In genomic region chr1:43348809-43349593, GRCh38 we compare ENCODE assay signal across 8 cellular contexts. TPM values are rescaled to one million over a fixed set of nuclear protein-coding genes. Genes with fewer than 3 reads are reported as not detected.
A peak's percentile ranks its signal among the peaks of the same experiment; 100 is the strongest.
DNase-seq lines count a peak whose midpoint lies in the region; ATAC-seq and TF ChIP-seq lines count a peak whose summit lies in the region.

No MANE protein-coding gene starts in this region.

- peaks cover 16% of the 10 kb centered on the region for H3K4me1 Mint-ChIP-seq in brain

- H3K36me3 Mint-ChIP-seq in brain, result no peaks in the 10 kb centered on the region

- ATAC-seq in HG03439 (IDR thresholded peaks at IDR 0.05; ENCODE audit: unreplicated experiment), result no peak

- TF ChIP-seq CTCF in GM13976 (IDR thresholded peaks at IDR 0.05; ENCODE audit: borderline replicate concordance, control extremely low read depth, extremely low read depth, insufficient read depth, missing control alignments) (no peak), brain (conservative IDR thresholded peaks at IDR 0.05) (no peak)

- peak; percentile 75 for DNase-seq in GM13976 (ENCODE audit: low spot score)
- peak; percentile 57 for DNase-seq in NAMALWA (ENCODE audit: low spot score)
- DNase-seq in SW480 (ENCODE audit: low spot score), result peak; percentile 91
- peak; percentile 86 for DNase-seq in retina
- no peak for DNase-seq in UCSD-AML1 (lab: John Stamatoyannopoulos, UW; ENCODE audit: unreplicated experiment)

- in situ Hi-C loops in GM13976 (cut with MboI; ENCODE audit: low sequenced_read_pairs, unreplicated experiment), result no loop called here

- H3K4me3 ChIP-seq in iPS-11a (ENCODE audit: low read depth, low read length), result peak overlapping the region; percentile 70

- H3K4me3 Mint-ChIP-seq in brain, result peak overlapping the region; percentile 61 to 78 (median 74)

- no peaks in the 10 kb centered on the region for H3K9me3 Mint-ChIP-seq in brain

- peak overlapping the region; percentile 54 to 92 (median 76) for H3K27ac Mint-ChIP-seq in brain

- peaks cover 50% of the 10 kb centered on the region for H3K27me3 Mint-ChIP-seq in brain

RNA-seq across cellular contexts. Expression of gene CDC20, which starts 9.8 kb away (rescaled TPM):
- 134 TPM for polyA plus RNA-seq in brain (ENCODE audit: insufficient read depth, low read depth, low replicate concordance)

RNA-seq across cellular contexts. Expression of gene MPL, which starts 11.4 kb away (rescaled TPM):
- 0.32 TPM for polyA plus RNA-seq in brain (ENCODE audit: insufficient read depth, low read depth, low replicate concordance)

RNA-seq across cellular contexts. Expression of gene ELOVL1, which starts 18.8 kb away (rescaled TPM):
- polyA plus RNA-seq in brain (ENCODE audit: insufficient read depth, low read depth, low replicate concordance), result 158 TPM

RNA-seq across cellular contexts. Expression of gene MED8, which starts 40.6 kb away (rescaled TPM):
- 41.1 TPM for polyA plus RNA-seq in brain (ENCODE audit: insufficient read depth, low read depth, low replicate concordance)

RNA-seq across cellular contexts. Expression of gene SZT2, which starts 40.7 kb away (rescaled TPM):
- polyA plus RNA-seq in brain (ENCODE audit: insufficient read depth, low read depth, low replicate concordance), result 10.4 TPM
